Comparison of ENCODE assay signal across 30 cellular contexts in the genomic region with DNA sequence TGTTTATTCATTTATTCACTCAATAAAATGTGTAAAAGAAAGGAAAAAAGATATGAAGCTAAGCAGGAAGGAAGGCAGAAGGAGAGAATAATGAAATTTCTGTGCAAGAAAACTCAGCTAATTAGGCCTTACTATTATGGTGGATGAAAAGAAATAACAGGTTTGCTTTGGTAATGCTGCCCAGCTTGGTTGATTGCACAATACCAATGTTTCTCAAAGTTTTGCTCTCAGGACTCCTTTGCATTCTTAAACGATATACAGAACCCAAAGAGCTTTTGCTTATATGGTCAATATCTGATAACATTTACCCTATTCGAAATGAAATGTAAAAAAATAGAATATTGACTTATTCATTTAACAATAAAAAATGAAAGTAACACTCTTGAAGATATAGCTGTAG. TPM values are rescaled to one million over a fixed set of nuclear protein-coding genes. Genes with fewer than 3 reads are reported as not detected.
A peak's percentile ranks its signal among the peaks of the same experiment; 100 is the strongest.
DNase-seq lines count a peak whose midpoint lies in the region; ATAC-seq and TF ChIP-seq lines count a peak whose summit lies in the region.
"Had no signal": no experiment of that assay in that cellular context is flagged by ENCODE, and none has a peak within 500 bp of the region (broad histone marks: within the 10 kb centered on the region; RNA-seq: fewer than 3 reads in every experiment).

No MANE protein-coding gene starts in this region.

- no peak overlapping the region for H3K4me3 ChIP-seq in IMR-90 (ENCODE audit: insufficient read depth, low read depth, low read length)
- H3K4me3 ChIP-seq in NB4 (ENCODE audit: low read depth, low read length) = no peak overlapping the region
- H3K4me3 ChIP-seq in choroid plexus epithelial cell (ENCODE audit: low read depth, low read length) = no peak overlapping the region
- no peak overlapping the region for H3K4me3 ChIP-seq in psoas muscle
- H3K4me3 ChIP-seq: GM23338, heart left ventricle, prostate gland, sigmoid colon, transverse colon had no signal

- H3K36me3 ChIP-seq in IMR-90 (ENCODE audit: control insufficient read depth, insufficient read depth, low read length) (no peaks in the 10 kb centered on the region), psoas muscle (ENCODE audit: insufficient read depth in 1 of 2, low read depth in 1 of 2) (no peaks in the 10 kb centered on the region)
- H3K36me3 ChIP-seq: heart left ventricle, prostate gland, sigmoid colon, transverse colon had no signal

- dilution Hi-C loops in IMR-90 (cut with HindIII; ENCODE audit: low sequenced_read_pairs, unreplicated experiment) = no loop called here

- intact Hi-C loops in IMR-90 (cut with micrococcal nuclease) = no loop called here
- intact Hi-C loops in psoas muscle (cut with DNase I) = no loop called here
- intact Hi-C loops in Right ventricle myocardium inferior (cut with DNase I) = no loop called here

- POLR2A ChIA-PET in IMR-90 (lab: Charles Lee; ENCODE audit: unreplicated experiment) = interaction anchor here (0.7 kb wide), 1 partner anchor 1313 kb away, joined by 3 read pairs; no protein-coding TSS in a partner anchor

- H4K20me1 ChIP-seq in IMR-90 (ENCODE audit: insufficient read depth, low read length) = no peaks in the 10 kb centered on the region

- DNase-seq in IMR-90 (no peak), NB4 (ENCODE audit: low read depth) (peak; percentile 58), choroid plexus epithelial cell (ENCODE audit: low read depth) (peak; percentile 42), psoas muscle (no peak), Right ventricle myocardium inferior (ENCODE audit: missing footprints) (no peak), GM19238 (ENCODE audit: insufficient read length, low spot score) (no peak)
- DNase-seq: activated CD4-positive, alpha-beta T cell treated with anti-CD3 and anti-CD28 coated beads, Interleukin-2, amount 50 U/mL, for 4 hours; activated T-cell treated with anti-CD3 and anti-CD28 coated beads, Interleukin-2, amount 50 U/mL, for 72 hours; Caco-2; central memory CD4-positive, alpha-beta T cell; DMS53; endodermal cell; heart left ventricle; Karpas-422; naive B cell; NCI-H1048; NCI-H1694; NCI-H2171 treated with DMSO at 0.1 percent for 48 hours; NCI-H510A treated with DMSO at 0.1 percent for 48 hours; nucleus accumbens; sigmoid colon; stimulated activated CD4-positive, alpha-beta T cell treated with anti-CD3 and anti-CD28 coated beads, Interleukin-4, amount 100 ng/mL, for 4 hours; T-helper 17 cell; transverse colon had no signal

- WGBS in IMR-90 (ENCODE audit: extremely low coverage in 2 of 2, insufficient read length in 1 of 2), 2 experiments = no CpG with 5 or more reads among the region's 2 CpGs
- WGBS in psoas muscle, 3 donors = 86 to 91% (median 89%) methylated on average over 2 of the region's 2 CpGs

- H3K4me2 ChIP-seq in IMR-90 (ENCODE audit: low read depth, low read length) = no peak overlapping the region
- H3K4me2 ChIP-seq: GM23338 had no signal

- no peak overlapping the region for H2BK20ac ChIP-seq in IMR-90 (ENCODE audit: low read depth, low read length)

- ATAC-seq in IMR-90 (ENCODE audit: low read depth) (no peak), psoas muscle (no peak), Right ventricle myocardium inferior (no peak), GM18861 (IDR thresholded peaks at IDR 0.05; ENCODE audit: unreplicated experiment) (no peak)
- ATAC-seq: esophagus mucosa, GM23338, heart left ventricle, SK-N-SH treated with all-trans-retinoic acid at 6 μM for 48 hours, T-helper 17 cell had no signal

- H4K91ac ChIP-seq in IMR-90 (ENCODE audit: insufficient read depth, low read depth, low read length) = no peak overlapping the region

- H3K9ac ChIP-seq in IMR-90 (ENCODE audit: low read depth, low read length) = no peak overlapping the region

- H3K4ac ChIP-seq in IMR-90 (ENCODE audit: low read depth, low read length) = no peak overlapping the region

- BruUV-seq in IMR-90 (replicated peaks; lab: Mats Ljungman, UMichigan) = no TSS peak

- TF ChIP-seq RAD21 in IMR-90 (IDR thresholded peaks at IDR 0.05; ENCODE audit: low read length) = no peak

- CTCF ChIA-PET in IMR-90 (lab: Yijun Ruan, JAX) = interaction anchor here (0.6 kb wide), 1 partner anchor 14 kb away, joined by 3 read pairs; no protein-coding TSS in a partner anchor

- H3K9me1 ChIP-seq in IMR-90 (ENCODE audit: insufficient read depth, low read length) = peaks cover 6% of the 10 kb centered on the region; the same call in 1 of the 2 replicates

- no peak overlapping the region for H2AFZ ChIP-seq in IMR-90 (replicated peaks; ENCODE audit: low read length, poor library complexity)
- H2AFZ ChIP-seq: GM23338 had no signal

- peaks cover 2% of the 10 kb centered on the region for H3K4me1 ChIP-seq in IMR-90 (ENCODE audit: control insufficient read depth, insufficient read depth, low read length)
- peaks cover 13% of the 10 kb centered on the region for H3K4me1 ChIP-seq in psoas muscle
- H3K4me1 ChIP-seq: prostate gland, transverse colon had no signal

- no peak for TF ChIP-seq CTCF in IMR-90 (conservative IDR thresholded peaks at IDR 0.05; ENCODE audit: low read depth, low read length)
- no peak for TF ChIP-seq CTCF in NB4 (IDR thresholded peaks at IDR 0.05; ENCODE audit: low read depth, low read length)
- no peak for TF ChIP-seq CTCF in choroid plexus epithelial cell (conservative IDR thresholded peaks at IDR 0.05; ENCODE audit: low read depth, low read length)
- no peak for TF ChIP-seq CTCF in psoas muscle (IDR thresholded peaks at IDR 0.05)

- H4K8ac ChIP-seq in IMR-90 (ENCODE audit: low read depth in 2 of 2, low read length in 2 of 2) = no peak overlapping the region

- no peak overlapping the region for H2BK5ac ChIP-seq in IMR-90 (ENCODE audit: low read depth, low read length, poor library complexity, severe bottlenecking)

- no peak overlapping the region for H3K18ac ChIP-seq in IMR-90 (ENCODE audit: low read depth, low read length)

- in situ Hi-C loops in IMR-90 (cut with MboI; ENCODE audit: low sequenced_read_pairs) = no loop called here

- H3K14ac ChIP-seq in IMR-90 (replicated peaks; ENCODE audit: low read depth, low read length) = no peak overlapping the region

- H3K27me3 ChIP-seq in IMR-90 (ENCODE audit: control insufficient read depth, insufficient read depth, low read length) = no peaks in the 10 kb centered on the region
- no peaks in the 10 kb centered on the region for H3K27me3 ChIP-seq in psoas muscle (ENCODE audit: insufficient read depth in 3 of 3, low read length in 2 of 3)
- H3K27me3 ChIP-seq: foreskin keratinocyte, heart left ventricle, sigmoid colon, transverse colon had no signal

- H2AK9ac ChIP-seq in IMR-90 (replicated peaks; ENCODE audit: low read depth, low read length, poor library complexity) = no peak overlapping the region

- H2AK5ac ChIP-seq in IMR-90 (ENCODE audit: low read depth, low read length) = no peak overlapping the region

- H2BK120ac ChIP-seq in IMR-90 (ENCODE audit: low read depth, low read length) = no peak overlapping the region

- peaks cover 10% of the 10 kb centered on the region in 2 experiments; a peak in 3 of 4 replicates for H3K79me1 ChIP-seq in IMR-90 (ENCODE audit: low read depth in 1 of 2, low read length in 2 of 2)

- H3K56ac ChIP-seq in IMR-90 (ENCODE audit: extremely low read depth, insufficient read depth, low read length) = no peak overlapping the region

- H3K27ac ChIP-seq in IMR-90 (ENCODE audit: insufficient read depth, low read length) (no peak overlapping the region), psoas muscle (peak overlapping the region; percentile 26)
- H3K27ac ChIP-seq: foreskin keratinocyte, heart left ventricle, prostate gland, sigmoid colon, transverse colon had no signal

- no peak overlapping the region for H2BK15ac ChIP-seq in IMR-90 (ENCODE audit: low read depth, low read length)

- no peak overlapping the region for H4K5ac ChIP-seq in IMR-90 (ENCODE audit: low read depth, low read length)

- H3K9me3 ChIP-seq in IMR-90 (ENCODE audit: control insufficient read depth, insufficient read depth, low read length) (no peaks in the 10 kb centered on the region), psoas muscle (no peaks in the 10 kb centered on the region)
- H3K9me3 ChIP-seq: Caco-2, heart left ventricle, prostate gland, sigmoid colon, transverse colon had no signal

- H3K23ac ChIP-seq in IMR-90 (ENCODE audit: low read depth, low read length) = no peak overlapping the region

- TF ChIP-seq POLR2A in IMR-90 (IDR thresholded peaks at IDR 0.05; ENCODE audit: low read depth, low read length) (no peak), NB4 (IDR thresholded peaks at IDR 0.05; ENCODE audit: extremely low read depth, insufficient read length) (no peak)

TF ChIP-seq in IMR-90, 13 proteins besides CTCF, POLR2A, EP300 and RAD21:
- TF ChIP-seq MAFK (IDR thresholded peaks at IDR 0.05; ENCODE audit: low read depth, low read length) (no peak), MXI1 (IDR thresholded peaks at IDR 0.05; ENCODE audit: borderline replicate concordance, low read depth, low read length) (no peak), BHLHE40 (IDR thresholded peaks at IDR 0.05; ENCODE audit: low read depth, low read length) (no peak), RCOR1 (IDR thresholded peaks at IDR 0.05; ENCODE audit: insufficient replicate concordance, low read length) (no peak), SMC3 (IDR thresholded peaks at IDR 0.05; ENCODE audit: low read depth, low read length) (no peak), CEBPB (IDR thresholded peaks at IDR 0.05; ENCODE audit: low read depth, low read length) (peak; percentile 96), FOS (IDR thresholded peaks at IDR 0.05; ENCODE audit: low read depth, low read length) (no peak)
- TF ChIP-seq, protein P1, sequence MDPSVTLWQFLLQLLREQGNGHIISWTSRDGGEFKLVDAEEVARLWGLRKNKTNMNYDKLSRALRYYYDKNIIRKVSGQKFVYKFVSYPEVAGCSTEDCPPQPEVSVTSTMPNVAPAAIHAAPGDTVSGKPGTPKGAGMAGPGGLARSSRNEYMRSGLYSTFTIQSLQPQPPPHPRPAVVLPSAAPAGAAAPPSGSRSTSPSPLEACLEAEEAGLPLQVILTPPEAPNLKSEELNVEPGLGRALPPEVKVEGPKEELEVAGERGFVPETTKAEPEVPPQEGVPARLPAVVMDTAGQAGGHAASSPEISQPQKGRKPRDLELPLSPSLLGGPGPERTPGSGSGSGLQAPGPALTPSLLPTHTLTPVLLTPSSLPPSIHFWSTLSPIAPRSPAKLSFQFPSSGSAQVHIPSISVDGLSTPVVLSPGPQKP (IDR thresholded peaks at IDR 0.05; ENCODE audit: borderline replicate concordance, low read depth, low read length) = no peak

RNA-seq across cellular contexts. Expression of a gene that starts 7.3 kb away (rescaled TPM):
- total RNA-seq in IMR-90 (2012; rRNA removed) (178 and 208 TPM in 2 replicates), psoas muscle (10 to 100 TPM; 10.7 to 47.7 (median 14.8) TPM), Right ventricle myocardium inferior (34.3 TPM)
- polyA plus RNA-seq in IMR-90 (2012; rRNA removed) (267 and 299 TPM in 2 replicates), psoas muscle (10 to 100 TPM; 13.2 to 82.4 (median 16.8) TPM)
- polyA plus RNA-seq in IMR-90 (2012; cell fraction: cytosol; rRNA removed) = 73.5 and 320 TPM in 2 replicates
- polyA plus RNA-seq in IMR-90 (2012; cell fraction: nucleus; rRNA removed; ENCODE audit: low replicate concordance) = 116 and 140 TPM in 2 replicates

Comparison
In these comparisons a context has a peak if more than half of its experiments do, and no peak if none do; other contexts are left out.
1. DNase-seq: peak in NB4 (single experiment) and choroid plexus epithelial cell (single experiment); none in IMR-90 (single experiment), psoas muscle (0 of 2), Right ventricle myocardium inferior (single experiment) and GM19238 (single experiment).